Comparison of ENCODE assay signal across 8 cellular contexts in the genomic region with DNA sequence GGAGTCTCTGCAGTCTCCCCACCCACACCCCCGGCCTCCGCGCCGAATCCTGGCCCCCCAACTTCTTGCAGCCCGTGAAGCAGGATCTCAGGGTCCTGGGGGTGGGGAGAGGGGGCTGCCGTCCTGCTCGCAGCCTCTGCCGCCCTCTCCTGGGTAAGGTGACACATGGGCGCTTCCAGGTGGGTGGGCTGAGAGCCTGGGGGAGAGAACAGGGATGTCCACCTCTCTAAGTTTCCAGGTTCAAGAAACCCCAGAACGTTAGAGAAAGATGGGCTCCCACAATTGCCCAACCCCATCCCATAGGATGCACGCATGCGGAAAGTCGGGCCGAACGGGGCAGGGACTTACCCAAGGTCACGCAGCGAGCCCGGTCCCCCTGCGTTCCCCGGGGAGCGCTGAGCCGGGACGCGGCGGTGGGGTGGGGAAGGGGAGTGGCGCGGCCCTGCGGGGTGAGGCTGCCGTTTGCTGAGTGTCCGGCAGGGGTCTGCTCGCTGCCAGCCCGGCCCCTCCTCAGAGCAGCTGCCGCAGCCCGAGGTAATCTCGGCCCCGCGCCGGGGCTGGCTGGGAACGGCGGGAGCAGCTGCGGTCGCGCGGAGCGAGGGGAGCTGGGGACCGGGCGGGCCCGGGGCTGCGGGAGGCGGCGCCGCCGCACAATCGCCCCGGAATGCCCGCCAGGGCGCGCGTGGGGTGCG. TPM values are rescaled to one million over a fixed set of nuclear protein-coding genes. Genes with fewer than 3 reads are reported as not detected.
DNase-seq lines count a peak whose midpoint lies in the region; ATAC-seq and TF ChIP-seq lines count a peak whose summit lies in the region.

No MANE protein-coding gene starts in this region.

- peaks cover 0 to 18% of the 10 kb centered on the region in 2 experiments; a peak in 2 of 4 replicates for H3K4me1 ChIP-seq in SK-N-SH (ENCODE audit: control insufficient read depth in 1 of 2, insufficient read depth in 2 of 2, low read depth in 1 of 2, low read length in 1 of 2)
- H3K4me1 ChIP-seq in psoas muscle = no peaks in the 10 kb centered on the region

- TF ChIP-seq RAD21 in SK-N-SH (IDR thresholded peaks at IDR 0.05; ENCODE audit: low read length) = peak; percentile 62

- peak; percentile 71 for TF ChIP-seq CTCF in Calu3 (IDR thresholded peaks at IDR 0.05; ENCODE audit: unreplicated experiment)
- peak; percentile 47 for TF ChIP-seq CTCF in LNCAP (IDR thresholded peaks at IDR 0.05)
- peak; percentile 53 for TF ChIP-seq CTCF in SK-N-SH (IDR thresholded peaks at IDR 0.05)
- TF ChIP-seq CTCF in psoas muscle (IDR thresholded peaks at IDR 0.05) = peak; percentile 45

- no TSS peak for BruUV-seq in Calu3 (replicated peaks; lab: Mats Ljungman, UMichigan)

- no peaks in the 10 kb centered on the region for H3F3A ChIP-seq in SK-N-SH (replicated peaks; ENCODE audit: insufficient read depth)

- H3K4me3 ChIP-seq in SK-N-SH (ENCODE audit: low read depth in 2 of 2, low read length in 1 of 2) = peak overlapping the region; percentile 95 to 98
- peak overlapping the region; percentile 88 for H3K4me3 ChIP-seq in psoas muscle

- H3K27me3 Mint-ChIP-seq in Calu3 (ENCODE audit: unreplicated experiment) = no peaks in the 10 kb centered on the region
- no peaks in the 10 kb centered on the region for H3K27me3 Mint-ChIP-seq in activated naive CD8-positive, alpha-beta T cell

- peaks cover 51% of the 10 kb centered on the region for H3K79me2 ChIP-seq in SK-N-SH (ENCODE audit: insufficient read depth)

- H3K4me3 Mint-ChIP-seq in Calu3 (ENCODE audit: low read depth, unreplicated experiment) = peak overlapping the region; percentile 89
- peak overlapping the region; percentile 89 for H3K4me3 Mint-ChIP-seq in activated naive CD8-positive, alpha-beta T cell

- H2AFZ ChIP-seq in SK-N-SH (ENCODE audit: low read depth) = peak overlapping the region; percentile 79

- H3K27me3 ChIP-seq in SK-N-SH (ENCODE audit: insufficient read depth) (no peaks in the 10 kb centered on the region), psoas muscle (ENCODE audit: insufficient read depth in 3 of 3, low read length in 2 of 3) (no peaks in the 10 kb centered on the region)

- H3K27ac ChIP-seq in SK-N-SH (ENCODE audit: low read depth in 2 of 2, low read length in 1 of 2) (peak overlapping the region in 1 of 2 experiments; percentile 75; a peak in 2 of 4 replicates), psoas muscle (peak overlapping the region; percentile 91)

- TF ChIP-seq EP300 in SK-N-SH (IDR thresholded peaks at IDR 0.05; ENCODE audit: borderline replicate concordance in 1 of 2, low read depth in 1 of 2, low read length in 1 of 2) = no peak

- H3K36me3 Mint-ChIP-seq in Calu3 (ENCODE audit: insufficient read depth, unreplicated experiment) = peaks cover 49% of the 10 kb centered on the region
- no peaks in the 10 kb centered on the region for H3K36me3 Mint-ChIP-seq in activated naive CD8-positive, alpha-beta T cell

- H3K27ac Mint-ChIP-seq in Calu3 (ENCODE audit: unreplicated experiment) = peak overlapping the region; percentile 52
- peak overlapping the region; percentile 70 for H3K27ac Mint-ChIP-seq in activated naive CD8-positive, alpha-beta T cell

- H3K9ac ChIP-seq in SK-N-SH = peak overlapping the region; percentile 93

- H3K36me3 ChIP-seq in SK-N-SH (replicated peaks in 1 of 2; ENCODE audit: control insufficient read depth in 1 of 2, insufficient read depth in 2 of 2, low read length in 1 of 2) (peaks cover 0 to 16% of the 10 kb centered on the region in 2 experiments), psoas muscle (ENCODE audit: insufficient read depth in 1 of 2, low read depth in 1 of 2) (peaks cover 0 to 36% of the 10 kb centered on the region in 2 donors)

- H3K9me3 ChIP-seq in SK-N-SH = no peaks in the 10 kb centered on the region
- no peaks in the 10 kb centered on the region for H3K9me3 ChIP-seq in psoas muscle

- H3K9me2 ChIP-seq in SK-N-SH = no peaks in the 10 kb centered on the region

- DNase-seq in Calu3 = peak; percentile 87
- DNase-seq in SK-N-SH = peak; percentile 96
- peak; percentile 82 for DNase-seq in cardiac septum (ENCODE audit: low spot score)
- DNase-seq in psoas muscle = peak; percentile 69 to 86

- no peaks in the 10 kb centered on the region for H3K9me3 Mint-ChIP-seq in Calu3 (ENCODE audit: low read depth, unreplicated experiment)
- H3K9me3 Mint-ChIP-seq in activated naive CD8-positive, alpha-beta T cell (ENCODE audit: low read depth) = no peaks in the 10 kb centered on the region

- intact Hi-C loops in Calu3 (cut with micrococcal nuclease; ENCODE audit: unreplicated experiment) (loop anchor here (2.0 to 5.0 kb wide), 3 partner anchors 30 to 69 kb away; a partner anchor contains a TSS), cardiac septum (cut with DNase I) (loop anchor here (5.0 kb wide), 1 partner anchor 49 kb away; a partner anchor contains a TSS), psoas muscle (cut with DNase I) (loop anchor here (2.0 to 5.0 kb wide), 3 partner anchors 46 to 70 kb away; a partner anchor contains a TSS)

- CTCF ChIA-PET in Calu3 (lab: Charles Lee) (interaction anchor here (0.8 to 3.6 kb wide), 7 partner anchors 47 to 134 kb away, joined by 4 to 27 read pairs (median 8); a partner anchor contains a TSS), SK-N-SH (lab: Yijun Ruan, JAX) (interaction anchor here (0.7 to 4.8 kb wide), 29 partner anchors 8 to 168 kb away, joined by 3 to 46 read pairs (median 5); a partner anchor contains a TSS)

- ATAC-seq in GM21526 (IDR thresholded peaks at IDR 0.05; ENCODE audit: low FRiP score, unreplicated experiment) = peak; percentile 50
- peak; percentile 69 to 74 (median 72) for ATAC-seq in psoas muscle
- ATAC-seq in HG03196 (IDR thresholded peaks at IDR 0.05; ENCODE audit: unreplicated experiment) = no peak

- peak overlapping the region; percentile 98 for H3K4me2 ChIP-seq in SK-N-SH

- 0% methylated on average over 8 of the region's 60 CpGs for WGBS in SK-N-SH (ENCODE audit: low lambda C conversion rate)
- WGBS in psoas muscle, 3 donors = 1% methylated on average over 35 to 60 of the region's 60 CpGs

- POLR2A ChIA-PET in SK-N-SH (lab: Yijun Ruan, JAX) = interaction anchor here (0.7 to 3.3 kb wide), 6 partner anchors 31 to 70 kb away, joined by 3 to 25 read pairs (median 4); a partner anchor contains a TSS

- H3K4me1 Mint-ChIP-seq in Calu3 (ENCODE audit: low read depth, unreplicated experiment) = peaks cover 19% of the 10 kb centered on the region
- peaks cover 21% of the 10 kb centered on the region for H3K4me1 Mint-ChIP-seq in activated naive CD8-positive, alpha-beta T cell (ENCODE audit: low read depth)

- H4K20me1 ChIP-seq in SK-N-SH (ENCODE audit: insufficient read depth) = peaks cover 4% of the 10 kb centered on the region; the same call in 1 of the 2 replicates

TF ChIP-seq in SK-N-SH, 30 proteins besides CTCF, POLR2A, EP300 and RAD21:
- TF ChIP-seq FOXJ3 (CRISPR knock-in tag; IDR thresholded peaks at IDR 0.05) (peak; percentile 47; the same call in 1 of the 2 replicates), MXI1 (IDR thresholded peaks at IDR 0.05; ENCODE audit: low read depth, low read length) (0 out of 2 replicates have a peak, but pooled peaks have one; percentile 37), RXRA (IDR thresholded peaks at IDR 0.05; ENCODE audit: borderline replicate concordance, low read depth) (no peak)
- TF ChIP-seq, protein P1, sequence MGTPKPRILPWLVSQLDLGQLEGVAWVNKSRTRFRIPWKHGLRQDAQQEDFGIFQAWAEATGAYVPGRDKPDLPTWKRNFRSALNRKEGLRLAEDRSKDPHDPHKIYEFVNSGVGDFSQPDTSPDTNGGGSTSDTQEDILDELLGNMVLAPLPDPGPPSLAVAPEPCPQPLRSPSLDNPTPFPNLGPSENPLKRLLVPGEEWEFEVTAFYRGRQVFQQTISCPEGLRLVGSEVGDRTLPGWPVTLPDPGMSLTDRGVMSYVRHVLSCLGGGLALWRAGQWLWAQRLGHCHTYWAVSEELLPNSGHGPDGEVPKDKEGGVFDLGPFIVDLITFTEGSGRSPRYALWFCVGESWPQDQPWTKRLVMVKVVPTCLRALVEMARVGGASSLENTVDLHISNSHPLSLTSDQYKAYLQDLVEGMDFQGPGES (IDR thresholded peaks at IDR 0.05; ENCODE audit: low read depth, low read length) = no peak

RNA-seq across cellular contexts. Expression of a gene that starts 0.7 kb away (rescaled TPM):
- 288 and 314 TPM in 2 replicates for total RNA-seq in Calu3 (2022)
- polyA plus RNA-seq in SK-N-SH (2012; rRNA removed) = 78.6 and 92.2 TPM in 2 replicates
- 31.3 and 51.8 TPM in 2 replicates for polyA plus RNA-seq in SK-N-SH (2012; cell fraction: cytosol; rRNA removed)
- polyA plus RNA-seq in SK-N-SH (2012; cell fraction: nucleus; rRNA removed) = 159 and 181 TPM in 2 replicates
- 89.6 TPM for total RNA-seq in cardiac septum
- total RNA-seq in psoas muscle = 100 to 1,000 TPM in 1 of 4 donors, 10 to 100 TPM in 3; 72.4 to 105 (median 81.5) TPM
- 10 to 100 TPM; 65.7 to 97.4 (median 86.5) TPM for polyA plus RNA-seq in psoas muscle

RNA-seq across cellular contexts. Expression of a gene that starts 11.0 kb away (rescaled TPM):
- total RNA-seq in Calu3 (2022) (not detected in 2 replicates), cardiac septum (not detected), psoas muscle (not detected)
- polyA plus RNA-seq in SK-N-SH (2012; rRNA removed) (not detected in 2 replicates), psoas muscle (not detected)
- polyA plus RNA-seq in SK-N-SH (2012; cell fraction: cytosol; rRNA removed) = not detected in 2 replicates
- polyA plus RNA-seq in SK-N-SH (2012; cell fraction: nucleus; rRNA removed) = not detected in 2 replicates

RNA-seq across cellular contexts. Expression of a gene that starts 46.7 kb away (rescaled TPM):
- total RNA-seq in Calu3 (2022) (68.5 and 76.7 TPM in 2 replicates), cardiac septum (25.2 TPM), psoas muscle (10 to 100 TPM; 26.5 to 56.1 (median 31.7) TPM)
- polyA plus RNA-seq in SK-N-SH (2012; rRNA removed) (14.9 and 31.9 TPM in 2 replicates), psoas muscle (10 to 100 TPM; 20.2 to 33.5 (median 20.5) TPM)
- 25.5 and 32.8 TPM in 2 replicates for polyA plus RNA-seq in SK-N-SH (2012; cell fraction: cytosol; rRNA removed)
- 91.3 and 98.3 TPM in 2 replicates for polyA plus RNA-seq in SK-N-SH (2012; cell fraction: nucleus; rRNA removed)

RNA-seq across cellular contexts. Expression of a gene that starts 58.9 kb away (rescaled TPM):
- total RNA-seq in Calu3 (2022) (84.1 and 97.9 TPM in 2 replicates), cardiac septum (28.5 TPM), psoas muscle (10 to 100 TPM; 31.4 to 36.7 (median 32.4) TPM)
- polyA plus RNA-seq in SK-N-SH (2012; rRNA removed) (56.7 and 89.7 TPM in 2 replicates), psoas muscle (10 to 100 TPM; 29.0 to 54.1 (median 45.8) TPM)
- polyA plus RNA-seq in SK-N-SH (2012; cell fraction: cytosol; rRNA removed) = 50.2 and 68.6 TPM in 2 replicates
- 28.6 and 38.2 TPM in 2 replicates for polyA plus RNA-seq in SK-N-SH (2012; cell fraction: nucleus; rRNA removed)

RNA-seq across cellular contexts. Expression of a gene that starts 59.1 kb away (rescaled TPM):
- total RNA-seq in Calu3 (2022) (650 and 668 TPM in 2 replicates), cardiac septum (511 TPM), psoas muscle (100 to 1,000 TPM; 465 to 641 (median 573) TPM)
- polyA plus RNA-seq in SK-N-SH (2012; rRNA removed) (912 and 1,210 TPM in 2 replicates), psoas muscle (100 to 1,000 TPM; 639 to 798 (median 733) TPM)
- polyA plus RNA-seq in SK-N-SH (2012; cell fraction: cytosol; rRNA removed) = 839 and 875 TPM in 2 replicates
- polyA plus RNA-seq in SK-N-SH (2012; cell fraction: nucleus; rRNA removed) = 329 and 754 TPM in 2 replicates
